1 cellular context compared by ENCODE assay signal in genomic region chr19:35897706-35898451, GRCh38.
TF ChIP-seq lines count a peak whose summit lies in the region.

No MANE protein-coding gene starts in this region.

TF ChIP-seq in HCT116, 20 proteins besides CTCF, POLR2A, EP300 and RAD21:
- no peak for TF ChIP-seq ZNF274 (IDR thresholded peaks at IDR 0.05; ENCODE audit: low read depth, low read length)
- no peak for TF ChIP-seq SP1 (IDR thresholded peaks at IDR 0.05; ENCODE audit: low read depth)
- TF ChIP-seq YY1 (IDR thresholded peaks at IDR 0.05; ENCODE audit: extremely low read depth, insufficient replicate concordance, low read depth, low read length) = no peak
- no peak for TF ChIP-seq POLR2AphosphoS5 (IDR thresholded peaks at IDR 0.05; ENCODE audit: low read depth, low read length)
- TF ChIP-seq ELF1 (IDR thresholded peaks at IDR 0.05; ENCODE audit: borderline replicate concordance, low read depth) = no peak
- no peak for TF ChIP-seq ATF3 (IDR thresholded peaks at IDR 0.05)
- TF ChIP-seq SIN3A (IDR thresholded peaks at IDR 0.05; ENCODE audit: low read depth) = no peak
- no peak for TF ChIP-seq TCF7L2 (IDR thresholded peaks at IDR 0.05; ENCODE audit: borderline replicate concordance, extremely low read depth, insufficient read depth, insufficient read length)
- no peak for TF ChIP-seq EGR1 (IDR thresholded peaks at IDR 0.05; ENCODE audit: low read depth)
- TF ChIP-seq MAX (IDR thresholded peaks at IDR 0.05) = no peak
- TF ChIP-seq SRF (IDR thresholded peaks at IDR 0.05; ENCODE audit: low read depth) = no peak
